In the genomic region with DNA sequence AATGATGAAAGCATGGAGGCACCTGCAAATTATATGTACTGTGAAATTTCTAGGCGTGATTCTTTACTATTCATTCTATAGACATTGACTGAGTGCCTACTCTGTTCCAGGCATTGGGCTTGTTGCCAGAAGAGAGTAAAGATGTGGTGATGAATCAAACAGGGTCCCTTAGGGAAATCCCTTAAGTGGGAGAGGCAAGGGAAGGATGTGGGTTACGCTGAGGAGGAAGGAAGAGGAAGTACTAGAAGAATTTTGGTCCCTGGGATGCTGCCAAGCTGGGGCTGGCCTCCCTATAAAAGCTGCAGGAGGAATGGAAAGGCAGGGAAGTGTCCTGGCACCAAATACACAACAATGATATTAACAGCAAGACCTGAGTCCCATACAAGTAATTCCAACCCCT, we compare ENCODE assay signal across 16 cellular contexts.
DNase-seq lines count a peak whose midpoint lies in the region; ATAC-seq and TF ChIP-seq lines count a peak whose summit lies in the region.
"Had no signal": no experiment of that assay in that cellular context is flagged by ENCODE, and none has a peak within 500 bp of the region (broad histone marks: within the 10 kb centered on the region; RNA-seq: fewer than 3 reads in every experiment).

No MANE protein-coding gene starts in this region.

- no peak overlapping the region for H3K4me3 ChIP-seq in BLaER1
- no peak overlapping the region for H3K4me3 ChIP-seq in HEK293 (ENCODE audit: low read depth, low read length)
- H3K4me3 ChIP-seq in esophagus muscularis mucosa = no peak overlapping the region
- H3K4me3 ChIP-seq in heart right ventricle = no peak overlapping the region
- H3K4me3 ChIP-seq: hepatocyte, prostate gland had no signal

- H3K36me3 ChIP-seq in BLaER1 (no peaks in the 10 kb centered on the region), HEK293 (ENCODE audit: control insufficient read depth in 2 of 2, insufficient read depth in 1 of 2, low read length in 2 of 2) (no peaks in the 10 kb centered on the region), esophagus muscularis mucosa (no peaks in the 10 kb centered on the region), heart right ventricle (no peaks in the 10 kb centered on the region)
- H3K36me3 ChIP-seq: prostate gland had no signal

- no peak overlapping the region for H3K27ac Mint-ChIP-seq in activated CD8-positive, alpha-beta T cell treated with anti-CD3 and anti-CD28 coated beads for 36 hours
- H3K27ac Mint-ChIP-seq: activated CD4-positive, alpha-beta T cell treated with anti-CD3 and anti-CD28 coated beads for 36 hours; activated T-cell treated with anti-CD3 and anti-CD28 coated beads, Interleukin-2, amount 50 U/mL, for 24 hours; naive thymus-derived CD4-positive, alpha-beta T cell had no signal

- no peak for ATAC-seq in activated CD8-positive, alpha-beta T cell treated with anti-CD3 and anti-CD28 coated beads for 36 hours
- ATAC-seq in heart right ventricle = no peak
- ATAC-seq in GM18511 (IDR thresholded peaks at IDR 0.05; ENCODE audit: unreplicated experiment) = no peak
- ATAC-seq: activated CD4-positive, alpha-beta T cell treated with anti-CD3 and anti-CD28 coated beads for 36 hours; naive thymus-derived CD4-positive, alpha-beta T cell had no signal

- no peaks in the 10 kb centered on the region for H3K9me3 Mint-ChIP-seq in activated CD8-positive, alpha-beta T cell treated with anti-CD3 and anti-CD28 coated beads for 36 hours
- H3K9me3 Mint-ChIP-seq: activated T-cell treated with anti-CD3 and anti-CD28 coated beads, Interleukin-2, amount 50 U/mL, for 24 hours; naive thymus-derived CD4-positive, alpha-beta T cell had no signal

- DNase-seq in NCI-H345 treated with DMSO at 0.1 percent for 48 hours (lab: John Stamatoyannopoulos, UW; ENCODE audit: unreplicated experiment) = peak; percentile 3
- DNase-seq in esophagus muscularis mucosa (ENCODE audit: extremely low spot score) = peak; percentile 62
- DNase-seq in NCI-H2107 (lab: John Stamatoyannopoulos, UW) = no peak
- DNase-seq in activated CD8-positive, alpha-beta T cell treated with anti-CD3 and anti-CD28 coated beads for 36 hours = no peak
- DNase-seq in heart right ventricle = no peak
- DNase-seq: activated CD4-positive, alpha-beta T cell treated with anti-CD3 and anti-CD28 coated beads for 36 hours; activated T-cell treated with anti-CD3 and anti-CD28 coated beads, Interleukin-2, amount 50 U/mL, for 24 hours; AML-193; naive thymus-derived CD4-positive, alpha-beta T cell; NCI-H1048; NCI-H510A treated with DMSO at 0.1 percent for 48 hours had no signal

- H3K27me3 Mint-ChIP-seq in activated CD8-positive, alpha-beta T cell treated with anti-CD3 and anti-CD28 coated beads for 36 hours = peaks cover 16% of the 10 kb centered on the region

- H3K9me3 ChIP-seq in BLaER1 (peaks cover 22% of the 10 kb centered on the region), HEK293 (ENCODE audit: control insufficient read depth, insufficient read depth, low read depth, low read length) (no peaks in the 10 kb centered on the region), esophagus muscularis mucosa (no peaks in the 10 kb centered on the region), heart right ventricle (no peaks in the 10 kb centered on the region)
- H3K9me3 ChIP-seq: prostate gland had no signal

- H3K4me2 ChIP-seq in BLaER1 = peak overlapping the region; percentile 50
- H3K4me2 ChIP-seq: hepatocyte had no signal

- H3K4me3 Mint-ChIP-seq in activated CD8-positive, alpha-beta T cell treated with anti-CD3 and anti-CD28 coated beads for 36 hours = no peak overlapping the region
- H3K4me3 Mint-ChIP-seq: activated CD4-positive, alpha-beta T cell treated with anti-CD3 and anti-CD28 coated beads for 36 hours; activated T-cell treated with anti-CD3 and anti-CD28 coated beads, Interleukin-2, amount 50 U/mL, for 24 hours; naive thymus-derived CD4-positive, alpha-beta T cell had no signal

- no peak overlapping the region for H3K9ac ChIP-seq in BLaER1

- no peaks in the 10 kb centered on the region for H3K36me3 Mint-ChIP-seq in activated CD8-positive, alpha-beta T cell treated with anti-CD3 and anti-CD28 coated beads for 36 hours (ENCODE audit: low read depth)
- H3K36me3 Mint-ChIP-seq: naive thymus-derived CD4-positive, alpha-beta T cell had no signal

- POLR2A ChIA-PET in HEK293 (lab: Yijun Ruan, JAX) = no interaction called here
- POLR2A ChIA-PET in activated CD8-positive, alpha-beta T cell treated with anti-CD3 and anti-CD28 coated beads for 36 hours (lab: Charles Lee) = no interaction called here

- no peaks in the 10 kb centered on the region for H3K4me1 Mint-ChIP-seq in activated CD8-positive, alpha-beta T cell treated with anti-CD3 and anti-CD28 coated beads for 36 hours (ENCODE audit: low read depth)
- H3K4me1 Mint-ChIP-seq: activated CD4-positive, alpha-beta T cell treated with anti-CD3 and anti-CD28 coated beads for 36 hours; naive thymus-derived CD4-positive, alpha-beta T cell had no signal

- CTCF ChIA-PET in HEK293 (lab: Yijun Ruan, JAX) = interaction anchor here (0.6 to 1.2 kb wide), 2 partner anchors 84 to 1264 kb away, joined by 3 to 5 read pairs; no protein-coding TSS in a partner anchor
- CTCF ChIA-PET in activated CD8-positive, alpha-beta T cell treated with anti-CD3 and anti-CD28 coated beads for 36 hours (lab: Charles Lee) = no interaction called here

- 26% methylated on average over 2 of the region's 2 CpGs for WGBS in esophagus muscularis mucosa
- WGBS in heart right ventricle, 2 donors = 45 to 52% methylated on average over 2 of the region's 2 CpGs

- no peak for TF ChIP-seq EP300 in esophagus muscularis mucosa (IDR thresholded peaks at IDR 0.05)

- no peak for TF ChIP-seq POLR2A in esophagus muscularis mucosa (IDR thresholded peaks at IDR 0.05; ENCODE audit: low read depth)

- H3K4me1 ChIP-seq in BLaER1 (peaks cover 38% of the 10 kb centered on the region), HEK293 (ENCODE audit: control insufficient read depth, insufficient read depth, low read length) (no peaks in the 10 kb centered on the region), esophagus muscularis mucosa (no peaks in the 10 kb centered on the region), heart right ventricle (peaks cover 0 to 9% (median 0%) of the 10 kb centered on the region in 9 donors)
- H3K4me1 ChIP-seq: prostate gland had no signal

- H4K20me1 ChIP-seq in BLaER1 = no peaks in the 10 kb centered on the region

- TF ChIP-seq CTCF in HEK293 (tag by site-specific recombination; IDR thresholded peaks at IDR 0.05) = no peak
- no peak for TF ChIP-seq CTCF in esophagus muscularis mucosa (IDR thresholded peaks at IDR 0.05)
- TF ChIP-seq CTCF in activated CD8-positive, alpha-beta T cell treated with anti-CD3 and anti-CD28 coated beads for 36 hours (IDR thresholded peaks at IDR 0.05) = no peak
- TF ChIP-seq CTCF in heart right ventricle (IDR thresholded peaks at IDR 0.05) = no peak

- H3K27ac ChIP-seq in BLaER1 (no peak overlapping the region), HEK293 (ENCODE audit: extremely low read depth, low read depth, low read length) (no peak overlapping the region), esophagus muscularis mucosa (replicated peaks in 1 of 4) (no peak overlapping the region), heart right ventricle (no peak overlapping the region)
- H3K27ac ChIP-seq: hepatocyte, prostate gland had no signal

- no peaks in the 10 kb centered on the region for H3K27me3 ChIP-seq in BLaER1
- H3K27me3 ChIP-seq in esophagus muscularis mucosa = peaks cover 0 to 12% (median 0%) of the 10 kb centered on the region in 4 donors
- peaks cover 0 to 9% (median 0%) of the 10 kb centered on the region in 7 donors for H3K27me3 ChIP-seq in heart right ventricle
- H3K27me3 ChIP-seq: hepatocyte had no signal

- intact Hi-C loops in esophagus muscularis mucosa (cut with DNase I) (no loop called here), heart right ventricle (cut with DNase I) (no loop called here)
- intact Hi-C loops in activated CD8-positive, alpha-beta T cell treated with anti-CD3 and anti-CD28 coated beads for 36 hours (cut with micrococcal nuclease) = no loop called here

TF ChIP-seq in HEK293, 187 proteins besides CTCF, POLR2A, EP300 and RAD21 (continues in another document):
- TF ChIP-seq ZBTB48 (tag by site-specific recombination; IDR thresholded peaks at IDR 0.05) = peak; percentile 56; the same call in 1 of the 2 replicates
- TF ChIP-seq SETDB1 (IDR thresholded peaks at IDR 0.05; ENCODE audit: insufficient read length, low read length) = no peak
- TF ChIP-seq, protein P1, sequence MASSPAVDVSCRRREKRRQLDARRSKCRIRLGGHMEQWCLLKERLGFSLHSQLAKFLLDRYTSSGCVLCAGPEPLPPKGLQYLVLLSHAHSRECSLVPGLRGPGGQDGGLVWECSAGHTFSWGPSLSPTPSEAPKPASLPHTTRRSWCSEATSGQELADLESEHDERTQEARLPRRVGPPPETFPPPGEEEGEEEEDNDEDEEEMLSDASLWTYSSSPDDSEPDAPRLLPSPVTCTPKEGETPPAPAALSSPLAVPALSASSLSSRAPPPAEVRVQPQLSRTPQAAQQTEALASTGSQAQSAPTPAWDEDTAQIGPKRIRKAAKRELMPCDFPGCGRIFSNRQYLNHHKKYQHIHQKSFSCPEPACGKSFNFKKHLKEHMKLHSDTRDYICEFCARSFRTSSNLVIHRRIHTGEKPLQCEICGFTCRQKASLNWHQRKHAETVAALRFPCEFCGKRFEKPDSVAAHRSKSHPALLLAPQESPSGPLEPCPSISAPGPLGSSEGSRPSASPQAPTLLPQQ (tag by site-specific recombination; IDR thresholded peaks at IDR 0.05) = peak; percentile 44; the same call in 1 of the 2 replicates
- TF ChIP-seq ZBTB7A (tag by site-specific recombination; IDR thresholded peaks at IDR 0.05; ENCODE audit: low read depth) = no peak
- TF ChIP-seq, protein P2, sequence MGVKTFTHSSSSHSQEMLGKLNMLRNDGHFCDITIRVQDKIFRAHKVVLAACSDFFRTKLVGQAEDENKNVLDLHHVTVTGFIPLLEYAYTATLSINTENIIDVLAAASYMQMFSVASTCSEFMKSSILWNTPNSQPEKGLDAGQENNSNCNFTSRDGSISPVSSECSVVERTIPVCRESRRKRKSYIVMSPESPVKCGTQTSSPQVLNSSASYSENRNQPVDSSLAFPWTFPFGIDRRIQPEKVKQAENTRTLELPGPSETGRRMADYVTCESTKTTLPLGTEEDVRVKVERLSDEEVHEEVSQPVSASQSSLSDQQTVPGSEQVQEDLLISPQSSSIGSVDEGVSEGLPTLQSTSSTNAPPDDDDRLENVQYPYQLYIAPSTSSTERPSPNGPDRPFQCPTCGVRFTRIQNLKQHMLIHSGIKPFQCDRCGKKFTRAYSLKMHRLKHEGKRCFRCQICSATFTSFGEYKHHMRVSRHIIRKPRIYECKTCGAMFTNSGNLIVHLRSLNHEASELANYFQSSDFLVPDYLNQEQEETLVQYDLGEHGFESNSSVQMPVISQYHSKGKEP (tag by site-specific recombination; IDR thresholded peaks at IDR 0.05) = no peak
- no peak for TF ChIP-seq ZFP69B (tag by site-specific recombination; IDR thresholded peaks at IDR 0.05)
- TF ChIP-seq SP7 (tag by site-specific recombination; IDR thresholded peaks at IDR 0.05) = peak; percentile 49; the same call in 1 of the 2 replicates
- peak; percentile 42; the same call in 1 of the 2 replicates for TF ChIP-seq ZFHX2 (tag by site-specific recombination; conservative IDR thresholded peaks at IDR 0.05)

Comparison
In these comparisons a context has a peak if more than half of its experiments do, and no peak if none do; other contexts are left out.
1. DNase-seq: peak in NCI-H345 treated with DMSO at 0.1 percent for 48 hours (single experiment) and esophagus muscularis mucosa (single experiment); none in NCI-H2107 (single experiment), activated CD8-positive, alpha-beta T cell treated with anti-CD3 and anti-CD28 coated beads for 36 hours (single experiment) and heart right ventricle (0 of 2).